14 cellular contexts compared by ENCODE assay signal in genomic region chr17:34850023-34850422, GRCh38.
"Had no signal": no experiment of that assay in that cellular context is flagged by ENCODE, and none has a peak within 500 bp of the region (broad histone marks: within the 10 kb centered on the region; RNA-seq: fewer than 3 reads in every experiment).

No MANE protein-coding gene starts in this region.

- H3K4me3 ChIP-seq: dorsolateral prefrontal cortex, esophagus muscularis mucosa, gastroesophageal sphincter, skin epidermis, tibial artery had no signal

- H3K36me3 Mint-ChIP-seq: activated naive CD8-positive, alpha-beta T cell; stimulated activated effector memory CD8-positive, alpha-beta T cell treated with anti-CD3 and anti-CD28 coated beads, Interleukin-12 subunit alpha, Interleukin-12 subunit beta, amount 100 ng/mL, for 72 hours had no signal

- H3K36me3 ChIP-seq: esophagus muscularis mucosa, gastroesophageal sphincter, tibial artery had no signal

- H3K4me1 Mint-ChIP-seq: activated CD4-positive, alpha-beta memory T cell treated with anti-CD3 and anti-CD28 coated beads, Interleukin-2, amount 10 ng/mL, durations not matched to agents 7 days and 5 days; stimulated activated effector memory CD8-positive, alpha-beta T cell treated with anti-CD3 and anti-CD28 coated beads, Interleukin-12 subunit alpha, Interleukin-12 subunit beta, amount 100 ng/mL, for 72 hours had no signal

- H3K27ac Mint-ChIP-seq: activated CD4-positive, alpha-beta memory T cell treated with anti-CD3 and anti-CD28 coated beads, Interleukin-2, amount 10 ng/mL, durations not matched to agents 7 days and 5 days; activated CD4-positive, alpha-beta T cell treated with anti-CD3 and anti-CD28 coated beads for 36 hours; activated naive CD8-positive, alpha-beta T cell; stimulated activated effector memory CD8-positive, alpha-beta T cell treated with anti-CD3 and anti-CD28 coated beads, Interleukin-12 subunit alpha, Interleukin-12 subunit beta, amount 100 ng/mL, for 72 hours had no signal

- H3K4me1 ChIP-seq: esophagus muscularis mucosa, gastroesophageal sphincter, tibial artery had no signal

- H3K27me3 Mint-ChIP-seq: activated CD4-positive, alpha-beta memory T cell treated with anti-CD3 and anti-CD28 coated beads, Interleukin-2, amount 10 ng/mL, durations not matched to agents 7 days and 5 days; activated CD4-positive, alpha-beta T cell treated with anti-CD3 and anti-CD28 coated beads for 36 hours; activated naive CD8-positive, alpha-beta T cell had no signal

- H3K27ac ChIP-seq: dorsolateral prefrontal cortex, esophagus muscularis mucosa, gastroesophageal sphincter, skin epidermis, tibial artery, VCaP had no signal

- DNase-seq: activated CD4-positive, alpha-beta memory T cell treated with anti-CD3 and anti-CD28 coated beads, Interleukin-2, amount 10 ng/mL, durations not matched to agents 7 days and 5 days; activated CD4-positive, alpha-beta T cell treated with anti-CD3 and anti-CD28 coated beads for 36 hours; activated gamma-delta T cell; activated T-cell treated with anti-CD3 and anti-CD28 coated beads, Interleukin-2, amount 50 U/mL, for 48 hours; aorta; dorsolateral prefrontal cortex; midbrain; tibial artery had no signal

- H3K9me3 Mint-ChIP-seq: activated CD4-positive, alpha-beta memory T cell treated with anti-CD3 and anti-CD28 coated beads, Interleukin-2, amount 10 ng/mL, durations not matched to agents 7 days and 5 days; stimulated activated effector memory CD8-positive, alpha-beta T cell treated with anti-CD3 and anti-CD28 coated beads, Interleukin-12 subunit alpha, Interleukin-12 subunit beta, amount 100 ng/mL, for 72 hours had no signal

- H3K9me3 ChIP-seq: esophagus muscularis mucosa, gastroesophageal sphincter, tibial artery had no signal

- H3K27me3 ChIP-seq: dorsolateral prefrontal cortex, esophagus muscularis mucosa, gastroesophageal sphincter, tibial artery had no signal

- H3K4me3 Mint-ChIP-seq: activated CD4-positive, alpha-beta memory T cell treated with anti-CD3 and anti-CD28 coated beads, Interleukin-2, amount 10 ng/mL, durations not matched to agents 7 days and 5 days; activated CD4-positive, alpha-beta T cell treated with anti-CD3 and anti-CD28 coated beads for 36 hours; activated naive CD8-positive, alpha-beta T cell; stimulated activated effector memory CD8-positive, alpha-beta T cell treated with anti-CD3 and anti-CD28 coated beads, Interleukin-12 subunit alpha, Interleukin-12 subunit beta, amount 100 ng/mL, for 72 hours had no signal

- ATAC-seq: activated CD4-positive, alpha-beta T cell treated with anti-CD3 and anti-CD28 coated beads for 36 hours; gastroesophageal sphincter; stimulated activated effector memory CD8-positive, alpha-beta T cell treated with anti-CD3 and anti-CD28 coated beads, Interleukin-12 subunit alpha, Interleukin-12 subunit beta, amount 100 ng/mL, for 72 hours had no signal
